Comparison of ENCODE assay signal across 1 cellular context in genomic region chr1:173204693-173205092, GRCh38.
A peak's percentile ranks its signal among the peaks of the same experiment; 100 is the strongest.
TF ChIP-seq lines count a peak whose summit lies in the region.

No MANE protein-coding gene starts in this region.

TF ChIP-seq in HepG2, 621 proteins besides CTCF, POLR2A, EP300 and RAD21:
- TF ChIP-seq PHF8 (CRISPR knock-in tag; IDR thresholded peaks at IDR 0.05) (no peak), ZNF646 (CRISPR knock-in tag; IDR thresholded peaks at IDR 0.05) (peak; percentile 79)
